Comparison of ENCODE assay signal across 10 cellular contexts in genomic region chr22:20659258-20659657, GRCh38.
"Had no signal": no experiment of that assay in that cellular context is flagged by ENCODE, and none has a peak within 500 bp of the region (broad histone marks: within the 10 kb centered on the region; RNA-seq: fewer than 3 reads in every experiment).

No MANE protein-coding gene starts in this region.

- H3K4me2 ChIP-seq: GM23338 had no signal

- FAIRE-seq: H1, H54 had no signal

- H3K36me3 ChIP-seq: HAP-1 had no signal

- H3K9me3 ChIP-seq: HAP-1 had no signal

- ATAC-seq: GM23338, HCT116 had no signal

- DNase-seq: GM23248, H7, H9, HCEC 1CT, HFFc6 had no signal

- H3K27ac ChIP-seq: GM23248 had no signal

- H2AFZ ChIP-seq: GM23248 had no signal

- H3K4me3 ChIP-seq: GM23248, GM23338, HAP-1 had no signal

- H3K4me1 ChIP-seq: HAP-1 had no signal

- H3K4me1 Mint-ChIP-seq: GM23338, H9 had no signal

- H3K27ac Mint-ChIP-seq: GM23338, H9, HFFc6 had no signal

- H3K4me3 Mint-ChIP-seq: GM23338, H9, HFFc6 had no signal

- H3K9me3 Mint-ChIP-seq: GM23338, H9 had no signal

- H3K9ac ChIP-seq: GM23248 had no signal
